1 cellular context compared by ENCODE assay signal in the genomic region with DNA sequence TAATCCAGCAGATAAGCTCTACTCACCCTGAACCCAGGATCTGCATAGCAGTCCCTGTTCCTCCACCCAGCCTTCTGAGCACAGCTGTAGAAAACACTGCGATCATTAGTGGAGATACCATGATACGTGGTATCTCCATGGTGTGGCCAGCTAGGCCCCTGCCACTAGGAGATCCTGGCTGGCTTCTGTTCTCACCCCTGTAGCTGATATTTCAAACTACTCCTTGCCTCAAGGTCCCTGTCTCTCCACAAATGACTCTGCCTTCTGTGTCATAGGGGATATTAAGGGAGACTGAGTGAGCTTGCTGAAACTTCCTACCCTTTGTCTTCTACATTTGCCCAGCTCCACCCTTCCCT.
TF ChIP-seq lines count a peak whose summit lies in the region.

No MANE protein-coding gene starts in this region.

TF ChIP-seq in K562, 482 proteins besides CTCF, POLR2A, EP300 and RAD21 (continued from another document and continues in another):
- TF ChIP-seq, protein P1, sequence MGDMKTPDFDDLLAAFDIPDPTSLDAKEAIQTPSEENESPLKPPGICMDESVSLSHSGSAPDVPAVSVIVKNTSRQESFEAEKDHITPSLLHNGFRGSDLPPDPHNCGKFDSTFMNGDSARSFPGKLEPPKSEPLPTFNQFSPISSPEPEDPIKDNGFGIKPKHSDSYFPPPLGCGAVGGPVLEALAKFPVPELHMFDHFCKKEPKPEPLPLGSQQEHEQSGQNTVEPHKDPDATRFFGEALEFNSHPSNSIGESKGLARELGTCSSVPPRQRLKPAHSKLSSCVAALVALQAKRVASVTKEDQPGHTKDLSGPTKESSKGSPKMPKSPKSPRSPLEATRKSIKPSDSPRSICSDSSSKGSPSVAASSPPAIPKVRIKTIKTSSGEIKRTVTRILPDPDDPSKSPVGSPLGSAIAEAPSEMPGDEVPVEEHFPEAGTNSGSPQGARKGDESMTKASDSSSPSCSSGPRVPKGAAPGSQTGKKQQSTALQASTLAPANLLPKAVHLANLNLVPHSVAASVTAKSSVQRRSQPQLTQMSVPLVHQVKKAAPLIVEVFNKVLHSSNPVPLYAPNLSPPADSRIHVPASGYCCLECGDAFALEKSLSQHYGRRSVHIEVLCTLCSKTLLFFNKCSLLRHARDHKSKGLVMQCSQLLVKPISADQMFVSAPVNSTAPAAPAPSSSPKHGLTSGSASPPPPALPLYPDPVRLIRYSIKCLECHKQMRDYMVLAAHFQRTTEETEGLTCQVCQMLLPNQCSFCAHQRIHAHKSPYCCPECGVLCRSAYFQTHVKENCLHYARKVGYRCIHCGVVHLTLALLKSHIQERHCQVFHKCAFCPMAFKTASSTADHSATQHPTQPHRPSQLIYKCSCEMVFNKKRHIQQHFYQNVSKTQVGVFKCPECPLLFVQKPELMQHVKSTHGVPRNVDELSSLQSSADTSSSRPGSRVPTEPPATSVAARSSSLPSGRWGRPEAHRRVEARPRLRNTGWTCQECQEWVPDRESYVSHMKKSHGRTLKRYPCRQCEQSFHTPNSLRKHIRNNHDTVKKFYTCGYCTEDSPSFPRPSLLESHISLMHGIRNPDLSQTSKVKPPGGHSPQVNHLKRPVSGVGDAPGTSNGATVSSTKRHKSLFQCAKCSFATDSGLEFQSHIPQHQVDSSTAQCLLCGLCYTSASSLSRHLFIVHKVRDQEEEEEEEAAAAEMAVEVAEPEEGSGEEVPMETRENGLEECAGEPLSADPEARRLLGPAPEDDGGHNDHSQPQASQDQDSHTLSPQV (IDR thresholded peaks at IDR 0.05): peak; percentile 27; the same call in 1 of the 2 replicates
- TF ChIP-seq TEAD1 (CRISPR knock-in tag; IDR thresholded peaks at IDR 0.05): peak in 1 of 2 experiments; percentile 60; a peak in 2 of 4 replicates
- TF ChIP-seq, protein P2, sequence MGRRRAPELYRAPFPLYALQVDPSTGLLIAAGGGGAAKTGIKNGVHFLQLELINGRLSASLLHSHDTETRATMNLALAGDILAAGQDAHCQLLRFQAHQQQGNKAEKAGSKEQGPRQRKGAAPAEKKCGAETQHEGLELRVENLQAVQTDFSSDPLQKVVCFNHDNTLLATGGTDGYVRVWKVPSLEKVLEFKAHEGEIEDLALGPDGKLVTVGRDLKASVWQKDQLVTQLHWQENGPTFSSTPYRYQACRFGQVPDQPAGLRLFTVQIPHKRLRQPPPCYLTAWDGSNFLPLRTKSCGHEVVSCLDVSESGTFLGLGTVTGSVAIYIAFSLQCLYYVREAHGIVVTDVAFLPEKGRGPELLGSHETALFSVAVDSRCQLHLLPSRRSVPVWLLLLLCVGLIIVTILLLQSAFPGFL (CRISPR knock-in tag; IDR thresholded peaks at IDR 0.05): no peak
- TF ChIP-seq, protein P3, sequence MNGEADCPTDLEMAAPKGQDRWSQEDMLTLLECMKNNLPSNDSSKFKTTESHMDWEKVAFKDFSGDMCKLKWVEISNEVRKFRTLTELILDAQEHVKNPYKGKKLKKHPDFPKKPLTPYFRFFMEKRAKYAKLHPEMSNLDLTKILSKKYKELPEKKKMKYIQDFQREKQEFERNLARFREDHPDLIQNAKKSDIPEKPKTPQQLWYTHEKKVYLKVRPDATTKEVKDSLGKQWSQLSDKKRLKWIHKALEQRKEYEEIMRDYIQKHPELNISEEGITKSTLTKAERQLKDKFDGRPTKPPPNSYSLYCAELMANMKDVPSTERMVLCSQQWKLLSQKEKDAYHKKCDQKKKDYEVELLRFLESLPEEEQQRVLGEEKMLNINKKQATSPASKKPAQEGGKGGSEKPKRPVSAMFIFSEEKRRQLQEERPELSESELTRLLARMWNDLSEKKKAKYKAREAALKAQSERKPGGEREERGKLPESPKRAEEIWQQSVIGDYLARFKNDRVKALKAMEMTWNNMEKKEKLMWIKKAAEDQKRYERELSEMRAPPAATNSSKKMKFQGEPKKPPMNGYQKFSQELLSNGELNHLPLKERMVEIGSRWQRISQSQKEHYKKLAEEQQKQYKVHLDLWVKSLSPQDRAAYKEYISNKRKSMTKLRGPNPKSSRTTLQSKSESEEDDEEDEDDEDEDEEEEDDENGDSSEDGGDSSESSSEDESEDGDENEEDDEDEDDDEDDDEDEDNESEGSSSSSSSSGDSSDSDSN (IDR thresholded peaks at IDR 0.05; ENCODE audit: borderline replicate concordance in 1 of 2, low read depth in 2 of 2, low read length in 2 of 2): no peak
- no peak for TF ChIP-seq ZNF23 (CRISPR knock-in tag; IDR thresholded peaks at IDR 0.05)
- TF ChIP-seq TAF15 (IDR thresholded peaks at IDR 0.05; ENCODE audit: low read depth, low read length): no peak
- TF ChIP-seq, protein P4, sequence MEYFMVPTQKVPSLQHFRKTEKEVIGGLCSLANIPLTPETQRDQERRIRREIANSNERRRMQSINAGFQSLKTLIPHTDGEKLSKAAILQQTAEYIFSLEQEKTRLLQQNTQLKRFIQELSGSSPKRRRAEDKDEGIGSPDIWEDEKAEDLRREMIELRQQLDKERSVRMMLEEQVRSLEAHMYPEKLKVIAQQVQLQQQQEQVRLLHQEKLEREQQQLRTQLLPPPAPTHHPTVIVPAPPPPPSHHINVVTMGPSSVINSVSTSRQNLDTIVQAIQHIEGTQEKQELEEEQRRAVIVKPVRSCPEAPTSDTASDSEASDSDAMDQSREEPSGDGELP (CRISPR knock-in tag; IDR thresholded peaks at IDR 0.05; ENCODE audit: borderline replicate concordance): peak; percentile 78
- peak; percentile 67; the same call in 1 of the 2 replicates for TF ChIP-seq L3MBTL2 (IDR thresholded peaks at IDR 0.05)
- TF ChIP-seq MECOM (CRISPR knock-in tag; IDR thresholded peaks at IDR 0.05): no peak
- TF ChIP-seq ZBTB17 (CRISPR knock-in tag; IDR thresholded peaks at IDR 0.05): peak; percentile 6; the same call in 1 of the 2 replicates
- no peak for TF ChIP-seq ATF1 (CRISPR knock-in tag; IDR thresholded peaks at IDR 0.05)
- TF ChIP-seq ATF1 (tag; IDR thresholded peaks at IDR 0.05): 0 out of 2 replicates have a peak, but pooled peaks have one; percentile 8
- TF ChIP-seq RBM25 (IDR thresholded peaks at IDR 0.05; ENCODE audit: low read depth, low read length, severe bottlenecking): no peak
- TF ChIP-seq ZNF583 (CRISPR knock-in tag; IDR thresholded peaks at IDR 0.05): no peak
- no peak for TF ChIP-seq ETS2 (tag; IDR thresholded peaks at IDR 0.05; ENCODE audit: borderline replicate concordance, poor library complexity, severe bottlenecking)
- no peak for TF ChIP-seq ZC3H4 (CRISPR knock-in tag; IDR thresholded peaks at IDR 0.05; ENCODE audit: borderline replicate concordance)
- TF ChIP-seq MXI1 (IDR thresholded peaks at IDR 0.05; ENCODE audit: low read depth, low read length): no peak
- TF ChIP-seq C11orf30 (IDR thresholded peaks at IDR 0.05; ENCODE audit: low read depth): no peak
- TF ChIP-seq, protein P5, sequence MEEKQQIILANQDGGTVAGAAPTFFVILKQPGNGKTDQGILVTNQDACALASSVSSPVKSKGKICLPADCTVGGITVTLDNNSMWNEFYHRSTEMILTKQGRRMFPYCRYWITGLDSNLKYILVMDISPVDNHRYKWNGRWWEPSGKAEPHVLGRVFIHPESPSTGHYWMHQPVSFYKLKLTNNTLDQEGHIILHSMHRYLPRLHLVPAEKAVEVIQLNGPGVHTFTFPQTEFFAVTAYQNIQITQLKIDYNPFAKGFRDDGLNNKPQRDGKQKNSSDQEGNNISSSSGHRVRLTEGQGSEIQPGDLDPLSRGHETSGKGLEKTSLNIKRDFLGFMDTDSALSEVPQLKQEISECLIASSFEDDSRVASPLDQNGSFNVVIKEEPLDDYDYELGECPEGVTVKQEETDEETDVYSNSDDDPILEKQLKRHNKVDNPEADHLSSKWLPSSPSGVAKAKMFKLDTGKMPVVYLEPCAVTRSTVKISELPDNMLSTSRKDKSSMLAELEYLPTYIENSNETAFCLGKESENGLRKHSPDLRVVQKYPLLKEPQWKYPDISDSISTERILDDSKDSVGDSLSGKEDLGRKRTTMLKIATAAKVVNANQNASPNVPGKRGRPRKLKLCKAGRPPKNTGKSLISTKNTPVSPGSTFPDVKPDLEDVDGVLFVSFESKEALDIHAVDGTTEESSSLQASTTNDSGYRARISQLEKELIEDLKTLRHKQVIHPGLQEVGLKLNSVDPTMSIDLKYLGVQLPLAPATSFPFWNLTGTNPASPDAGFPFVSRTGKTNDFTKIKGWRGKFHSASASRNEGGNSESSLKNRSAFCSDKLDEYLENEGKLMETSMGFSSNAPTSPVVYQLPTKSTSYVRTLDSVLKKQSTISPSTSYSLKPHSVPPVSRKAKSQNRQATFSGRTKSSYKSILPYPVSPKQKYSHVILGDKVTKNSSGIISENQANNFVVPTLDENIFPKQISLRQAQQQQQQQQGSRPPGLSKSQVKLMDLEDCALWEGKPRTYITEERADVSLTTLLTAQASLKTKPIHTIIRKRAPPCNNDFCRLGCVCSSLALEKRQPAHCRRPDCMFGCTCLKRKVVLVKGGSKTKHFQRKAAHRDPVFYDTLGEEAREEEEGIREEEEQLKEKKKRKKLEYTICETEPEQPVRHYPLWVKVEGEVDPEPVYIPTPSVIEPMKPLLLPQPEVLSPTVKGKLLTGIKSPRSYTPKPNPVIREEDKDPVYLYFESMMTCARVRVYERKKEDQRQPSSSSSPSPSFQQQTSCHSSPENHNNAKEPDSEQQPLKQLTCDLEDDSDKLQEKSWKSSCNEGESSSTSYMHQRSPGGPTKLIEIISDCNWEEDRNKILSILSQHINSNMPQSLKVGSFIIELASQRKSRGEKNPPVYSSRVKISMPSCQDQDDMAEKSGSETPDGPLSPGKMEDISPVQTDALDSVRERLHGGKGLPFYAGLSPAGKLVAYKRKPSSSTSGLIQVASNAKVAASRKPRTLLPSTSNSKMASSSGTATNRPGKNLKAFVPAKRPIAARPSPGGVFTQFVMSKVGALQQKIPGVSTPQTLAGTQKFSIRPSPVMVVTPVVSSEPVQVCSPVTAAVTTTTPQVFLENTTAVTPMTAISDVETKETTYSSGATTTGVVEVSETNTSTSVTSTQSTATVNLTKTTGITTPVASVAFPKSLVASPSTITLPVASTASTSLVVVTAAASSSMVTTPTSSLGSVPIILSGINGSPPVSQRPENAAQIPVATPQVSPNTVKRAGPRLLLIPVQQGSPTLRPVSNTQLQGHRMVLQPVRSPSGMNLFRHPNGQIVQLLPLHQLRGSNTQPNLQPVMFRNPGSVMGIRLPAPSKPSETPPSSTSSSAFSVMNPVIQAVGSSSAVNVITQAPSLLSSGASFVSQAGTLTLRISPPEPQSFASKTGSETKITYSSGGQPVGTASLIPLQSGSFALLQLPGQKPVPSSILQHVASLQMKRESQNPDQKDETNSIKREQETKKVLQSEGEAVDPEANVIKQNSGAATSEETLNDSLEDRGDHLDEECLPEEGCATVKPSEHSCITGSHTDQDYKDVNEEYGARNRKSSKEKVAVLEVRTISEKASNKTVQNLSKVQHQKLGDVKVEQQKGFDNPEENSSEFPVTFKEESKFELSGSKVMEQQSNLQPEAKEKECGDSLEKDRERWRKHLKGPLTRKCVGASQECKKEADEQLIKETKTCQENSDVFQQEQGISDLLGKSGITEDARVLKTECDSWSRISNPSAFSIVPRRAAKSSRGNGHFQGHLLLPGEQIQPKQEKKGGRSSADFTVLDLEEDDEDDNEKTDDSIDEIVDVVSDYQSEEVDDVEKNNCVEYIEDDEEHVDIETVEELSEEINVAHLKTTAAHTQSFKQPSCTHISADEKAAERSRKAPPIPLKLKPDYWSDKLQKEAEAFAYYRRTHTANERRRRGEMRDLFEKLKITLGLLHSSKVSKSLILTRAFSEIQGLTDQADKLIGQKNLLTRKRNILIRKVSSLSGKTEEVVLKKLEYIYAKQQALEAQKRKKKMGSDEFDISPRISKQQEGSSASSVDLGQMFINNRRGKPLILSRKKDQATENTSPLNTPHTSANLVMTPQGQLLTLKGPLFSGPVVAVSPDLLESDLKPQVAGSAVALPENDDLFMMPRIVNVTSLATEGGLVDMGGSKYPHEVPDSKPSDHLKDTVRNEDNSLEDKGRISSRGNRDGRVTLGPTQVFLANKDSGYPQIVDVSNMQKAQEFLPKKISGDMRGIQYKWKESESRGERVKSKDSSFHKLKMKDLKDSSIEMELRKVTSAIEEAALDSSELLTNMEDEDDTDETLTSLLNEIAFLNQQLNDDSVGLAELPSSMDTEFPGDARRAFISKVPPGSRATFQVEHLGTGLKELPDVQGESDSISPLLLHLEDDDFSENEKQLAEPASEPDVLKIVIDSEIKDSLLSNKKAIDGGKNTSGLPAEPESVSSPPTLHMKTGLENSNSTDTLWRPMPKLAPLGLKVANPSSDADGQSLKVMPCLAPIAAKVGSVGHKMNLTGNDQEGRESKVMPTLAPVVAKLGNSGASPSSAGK (IDR thresholded peaks at IDR 0.05): no peak; the same call in 1 of the 2 replicates
- TF ChIP-seq ZC3H8 (IDR thresholded peaks at IDR 0.05): no peak
- no peak for TF ChIP-seq ESRRB (CRISPR knock-in tag; IDR thresholded peaks at IDR 0.05; ENCODE audit: borderline replicate concordance)
- TF ChIP-seq, protein P6, sequence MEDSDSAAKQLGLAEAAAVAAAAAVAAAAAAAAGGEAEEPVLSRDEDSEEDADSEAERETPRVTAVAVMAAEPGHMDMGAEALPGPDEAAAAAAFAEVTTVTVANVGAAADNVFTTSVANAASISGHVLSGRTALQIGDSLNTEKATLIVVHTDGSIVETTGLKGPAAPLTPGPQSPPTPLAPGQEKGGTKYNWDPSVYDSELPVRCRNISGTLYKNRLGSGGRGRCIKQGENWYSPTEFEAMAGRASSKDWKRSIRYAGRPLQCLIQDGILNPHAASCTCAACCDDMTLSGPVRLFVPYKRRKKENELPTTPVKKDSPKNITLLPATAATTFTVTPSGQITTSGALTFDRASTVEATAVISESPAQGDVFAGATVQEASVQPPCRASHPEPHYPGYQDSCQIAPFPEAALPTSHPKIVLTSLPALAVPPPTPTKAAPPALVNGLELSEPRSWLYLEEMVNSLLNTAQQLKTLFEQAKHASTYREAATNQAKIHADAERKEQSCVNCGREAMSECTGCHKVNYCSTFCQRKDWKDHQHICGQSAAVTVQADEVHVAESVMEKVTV (CRISPR knock-in tag; IDR thresholded peaks at IDR 0.05): no peak
- 0 out of 2 replicates have a peak, but pooled peaks have one; percentile 17 for TF ChIP-seq ZNF584 (CRISPR knock-in tag; IDR thresholded peaks at IDR 0.05; ENCODE audit: low read depth)
- TF ChIP-seq RNF2 (IDR thresholded peaks at IDR 0.05): 0 out of 2 replicates have a peak, but pooled peaks have one; percentile 35
- no peak for TF ChIP-seq FOXP1 (CRISPR knock-in tag; IDR thresholded peaks at IDR 0.05)
- TF ChIP-seq NR2C1 (IDR thresholded peaks at IDR 0.05): no peak
- no peak for TF ChIP-seq NR2C1 (tag; IDR thresholded peaks at IDR 0.05)
- no peak for TF ChIP-seq TOE1 (IDR thresholded peaks at IDR 0.05; ENCODE audit: borderline replicate concordance)
- TF ChIP-seq TOE1 (CRISPR knock-in tag; IDR thresholded peaks at IDR 0.05; ENCODE audit: borderline replicate concordance, low read depth): no peak
- no peak for TF ChIP-seq HDAC6 (IDR thresholded peaks at IDR 0.05; ENCODE audit: low read depth, low read length)
- 0 out of 2 replicates have a peak, but pooled peaks have one; percentile 22 for TF ChIP-seq ATF7 (IDR thresholded peaks at IDR 0.05)
- no peak for TF ChIP-seq JUNB (CRISPR knock-in tag; conservative IDR thresholded peaks at IDR 0.05)
- TF ChIP-seq, protein P7, sequence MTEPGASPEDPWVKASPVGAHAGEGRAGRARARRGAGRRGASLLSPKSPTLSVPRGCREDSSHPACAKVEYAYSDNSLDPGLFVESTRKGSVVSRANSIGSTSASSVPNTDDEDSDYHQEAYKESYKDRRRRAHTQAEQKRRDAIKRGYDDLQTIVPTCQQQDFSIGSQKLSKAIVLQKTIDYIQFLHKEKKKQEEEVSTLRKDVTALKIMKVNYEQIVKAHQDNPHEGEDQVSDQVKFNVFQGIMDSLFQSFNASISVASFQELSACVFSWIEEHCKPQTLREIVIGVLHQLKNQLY (CRISPR knock-in tag; conservative IDR thresholded peaks at IDR 0.05): no peak
- TF ChIP-seq, protein P8, sequence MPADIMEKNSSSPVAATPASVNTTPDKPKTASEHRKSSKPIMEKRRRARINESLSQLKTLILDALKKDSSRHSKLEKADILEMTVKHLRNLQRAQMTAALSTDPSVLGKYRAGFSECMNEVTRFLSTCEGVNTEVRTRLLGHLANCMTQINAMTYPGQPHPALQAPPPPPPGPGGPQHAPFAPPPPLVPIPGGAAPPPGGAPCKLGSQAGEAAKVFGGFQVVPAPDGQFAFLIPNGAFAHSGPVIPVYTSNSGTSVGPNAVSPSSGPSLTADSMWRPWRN (IDR thresholded peaks at IDR 0.05; ENCODE audit: low read depth): no peak
- TF ChIP-seq BHLHE40 (IDR thresholded peaks at IDR 0.05; ENCODE audit: low read length): no peak; the same call in 1 of the 2 replicates
